In the genomic region with DNA sequence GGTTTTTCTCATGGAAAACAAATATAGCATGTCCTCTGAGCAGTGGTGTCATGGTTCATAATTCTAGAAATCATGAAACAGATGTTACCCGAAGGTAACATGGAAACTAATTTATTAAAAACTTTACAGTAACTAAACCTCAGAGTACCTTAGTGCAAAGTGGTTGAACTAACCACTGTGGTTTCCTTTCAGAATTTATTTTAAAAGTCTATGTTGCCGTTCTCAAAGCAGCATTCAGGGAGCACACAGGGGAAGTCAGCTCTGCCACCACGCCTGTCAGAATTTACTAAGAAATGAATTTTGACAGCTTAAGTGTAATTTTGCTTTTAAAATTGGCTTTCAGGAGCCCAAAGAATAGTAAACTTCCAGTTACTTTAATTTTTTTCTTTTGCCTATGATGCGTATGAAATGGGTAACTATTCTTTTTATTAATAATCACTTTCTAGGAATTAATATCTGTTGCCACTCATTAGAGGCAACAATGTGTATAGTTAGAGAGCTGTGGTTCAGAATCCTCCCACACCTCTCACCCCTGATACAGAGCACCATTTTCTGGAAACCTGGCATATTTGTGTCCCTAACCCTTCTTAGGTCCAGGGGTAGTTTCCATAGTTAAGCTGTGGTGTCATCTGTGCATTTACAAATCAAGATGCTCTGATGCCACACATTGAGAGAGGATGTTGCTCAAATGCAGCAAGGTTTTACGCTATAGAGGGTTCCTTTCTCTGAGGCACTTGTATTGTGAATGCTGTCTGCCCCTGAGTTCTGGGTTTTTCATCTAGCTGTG, we compare ENCODE assay signal across 10 cellular contexts.
A peak's percentile ranks its signal among the peaks of the same experiment; 100 is the strongest.
DNase-seq lines count a peak whose midpoint lies in the region; ATAC-seq and TF ChIP-seq lines count a peak whose summit lies in the region.
"Had no signal": no experiment of that assay in that cellular context is flagged by ENCODE, and none has a peak within 500 bp of the region (broad histone marks: within the 10 kb centered on the region; RNA-seq: fewer than 3 reads in every experiment).

No MANE protein-coding gene starts in this region.

- peaks cover 6 to 13% (median 10%) of the 10 kb centered on the region in 4 donors for H3K4me1 Mint-ChIP-seq in CD4-positive, CD25-positive, alpha-beta regulatory T cell

- intact Hi-C loops in thyroid gland (cut with DNase I): no loop called here

- H3K9me2 ChIP-seq in Loucy (replicated peaks; ENCODE audit: low read depth, low read length): no peaks in the 10 kb centered on the region

- peaks cover 34% of the 10 kb centered on the region for H3K36me3 ChIP-seq in CD4-positive, CD25-positive, alpha-beta regulatory T cell (ENCODE audit: control insufficient read depth, insufficient read depth, low read length)
- H3K36me3 ChIP-seq in Loucy (ENCODE audit: insufficient read depth, low read length) (peaks cover 15% of the 10 kb centered on the region), HAP-1 (replicated peaks) (no peaks in the 10 kb centered on the region; the same call in 1 of the 2 replicates), thyroid gland (peaks cover 7 to 8% of the 10 kb centered on the region in 2 donors)

- 92 to 94% methylated on average over 5 of the region's 5 CpGs for WGBS in thyroid gland, 2 donors

- no peak overlapping the region for H2AFZ ChIP-seq in Loucy (ENCODE audit: low read length)

- POLR2A ChIA-PET in HEK293T (lab: Yijun Ruan, JAX): no interaction called here

- CTCF ChIA-PET in HEK293T (lab: Yijun Ruan, JAX): no interaction called here

- no peaks in the 10 kb centered on the region for H3K27me3 Mint-ChIP-seq in CD4-positive, CD25-positive, alpha-beta regulatory T cell

- no peaks in the 10 kb centered on the region for H3K27me3 ChIP-seq in CD4-positive, CD25-positive, alpha-beta regulatory T cell (ENCODE audit: control insufficient read depth, insufficient read depth, low read length)
- H3K27me3 ChIP-seq in Loucy (ENCODE audit: insufficient read depth, low read length, poor library complexity, severe bottlenecking): no peaks in the 10 kb centered on the region
- H3K27me3 ChIP-seq in HAP-1 (ENCODE audit: low read depth): no peaks in the 10 kb centered on the region
- H3K27me3 ChIP-seq in thyroid gland: no peaks in the 10 kb centered on the region

- TF ChIP-seq POLR2A in thyroid gland (IDR thresholded peaks at IDR 0.05): no peak

- H3K4me3 Mint-ChIP-seq in CD4-positive, CD25-positive, alpha-beta regulatory T cell: no peak overlapping the region

- peaks cover 61% of the 10 kb centered on the region for H3K36me3 Mint-ChIP-seq in CD4-positive, CD25-positive, alpha-beta regulatory T cell

- H3K9me3 ChIP-seq in CD4-positive, CD25-positive, alpha-beta regulatory T cell (ENCODE audit: control insufficient read depth in 2 of 2, low read length in 2 of 2): no peaks in the 10 kb centered on the region
- H3K9me3 ChIP-seq in Loucy (ENCODE audit: insufficient read depth, low read depth, low read length) (no peaks in the 10 kb centered on the region), HAP-1 (no peaks in the 10 kb centered on the region), thyroid gland (no peaks in the 10 kb centered on the region)

- H3K27ac Mint-ChIP-seq in CD4-positive, CD25-positive, alpha-beta regulatory T cell: peak overlapping the region in 1 of 3 donors; percentile 54

- in situ Hi-C loops in HAP-1 (cut with MboI; ENCODE audit: low sequenced_read_pairs): no loop called here

- H3K79me2 ChIP-seq in Loucy (ENCODE audit: insufficient read depth, low read length): no peaks in the 10 kb centered on the region

- TF ChIP-seq CTCF in Loucy (conservative IDR thresholded peaks at IDR 0.05; ENCODE audit: low read length): no peak
- TF ChIP-seq CTCF in thyroid gland (IDR thresholded peaks at IDR 0.05): no peak

- H3K9me3 Mint-ChIP-seq in CD4-positive, CD25-positive, alpha-beta regulatory T cell: peaks cover 0 to 3% (median 0%) of the 10 kb centered on the region in 7 donors

- no peak overlapping the region for H3K9ac ChIP-seq in Loucy (ENCODE audit: low read depth, low read length, poor library complexity, severe bottlenecking)

- H3K27ac ChIP-seq in CD4-positive, CD25-positive, alpha-beta regulatory T cell (ENCODE audit: insufficient read depth, low read length, poor library complexity, severe bottlenecking): peak overlapping the region; percentile 1
- H3K27ac ChIP-seq in thyroid gland: no peak overlapping the region
- H3K27ac ChIP-seq: WERI-Rb-1 had no signal

- H3K4me2 ChIP-seq in Loucy (ENCODE audit: low read depth, low read length, poor library complexity, severe bottlenecking): peak overlapping the region; percentile 16

- H3F3A ChIP-seq in Loucy (ENCODE audit: low read depth): peaks cover 5% of the 10 kb centered on the region; the same call in 1 of the 2 replicates

- peaks cover 5% of the 10 kb centered on the region for H3K4me1 ChIP-seq in CD4-positive, CD25-positive, alpha-beta regulatory T cell (ENCODE audit: control insufficient read depth, insufficient read depth, low read length, poor library complexity, severe bottlenecking)
- H3K4me1 ChIP-seq in Loucy (ENCODE audit: insufficient read depth, low read length, poor library complexity, severe bottlenecking) (peaks cover 12% of the 10 kb centered on the region), HAP-1 (no peaks in the 10 kb centered on the region; the same call in 1 of the 2 replicates), thyroid gland (no peaks in the 10 kb centered on the region)

- peaks cover 4% of the 10 kb centered on the region for H4K20me1 ChIP-seq in Loucy (ENCODE audit: insufficient read depth, low read length, poor library complexity, severe bottlenecking)

- H3K4me3 ChIP-seq in CD4-positive, CD25-positive, alpha-beta regulatory T cell (ENCODE audit: low read depth, low read length): no peak overlapping the region
- H3K4me3 ChIP-seq in Loucy (ENCODE audit: low read length, poor library complexity, severe bottlenecking) (no peak overlapping the region), HAP-1 (no peak overlapping the region), thyroid gland (replicated peaks in 1 of 3) (no peak overlapping the region)

- peak in 2 of 3 donors; percentile 13 to 59 for DNase-seq in CD4-positive, CD25-positive, alpha-beta regulatory T cell
- DNase-seq in HAP-1 (ENCODE audit: low spot score in 2 of 2) (no peak), HEK293T (ENCODE audit: extremely low spot score) (no peak), NCI-H2029 (lab: John Stamatoyannopoulos, UW) (no peak), thyroid gland (no peak)
- DNase-seq: NCI-H69, WERI-Rb-1 had no signal

- peak; percentile 31 to 52 for ATAC-seq in CD4-positive, CD25-positive, alpha-beta regulatory T cell (ENCODE audit: low read depth in 2 of 2)
- peak; percentile 91 for ATAC-seq in GM19035 (IDR thresholded peaks at IDR 0.05; ENCODE audit: unreplicated experiment)
- peak; percentile 90 for ATAC-seq in HG02852 (IDR thresholded peaks at IDR 0.05; ENCODE audit: unreplicated experiment)

TF ChIP-seq in HEK293T, 16 proteins besides CTCF, POLR2A, EP300 and RAD21:
- no peak for TF ChIP-seq TARDBP (IDR thresholded peaks at IDR 0.05)
- no peak for TF ChIP-seq SP1 (IDR thresholded peaks at IDR 0.05)

Comparison
In these comparisons a context has a peak if more than half of its experiments do, and no peak if none do; other contexts are left out.
1. DNase-seq: peak in CD4-positive, CD25-positive, alpha-beta regulatory T cell (2 of 3); none in HAP-1 (0 of 2), HEK293T (single experiment), NCI-H2029 (single experiment) and thyroid gland (0 of 2).
2. Peak in every context shown above with its lines, with median percentiles within 50 percentile points of each other: ATAC-seq.